13 cellular contexts compared by ENCODE assay signal in genomic region chr2:42971947-42972736, GRCh38.
DNase-seq lines count a peak whose midpoint lies in the region; ATAC-seq and TF ChIP-seq lines count a peak whose summit lies in the region.
"Had no signal": no experiment of that assay in that cellular context is flagged by ENCODE, and none has a peak within 500 bp of the region (broad histone marks: within the 10 kb centered on the region; RNA-seq: fewer than 3 reads in every experiment).

No MANE protein-coding gene starts in this region.

- peaks cover 78% of the 10 kb centered on the region for H3K4me1 Mint-ChIP-seq in dendritic cell treated with granulocyte-macrophage colony-stimulating factor and Interleukin-4, amounts not matched to agents 40 ng/mL and 50 ng/mL, for 4 days (ENCODE audit: low read depth)
- H3K4me1 Mint-ChIP-seq in natural killer cell treated with Interleukin-12 subunit alpha and Interleukin-12 subunit beta and Interleukin-15 and Interleukin-18, amount 100 ng/mL, for 72 hours (ENCODE audit: low read depth in 2 of 2): peaks cover 6 to 13% of the 10 kb centered on the region in 2 donors

- no peaks in the 10 kb centered on the region for H3K36me3 Mint-ChIP-seq in dendritic cell treated with granulocyte-macrophage colony-stimulating factor and Interleukin-4, amounts not matched to agents 40 ng/mL and 50 ng/mL, for 4 days (ENCODE audit: low read depth)
- H3K36me3 Mint-ChIP-seq in natural killer cell treated with Interleukin-12 subunit alpha and Interleukin-12 subunit beta and Interleukin-15 and Interleukin-18, amount 100 ng/mL, for 72 hours: no peaks in the 10 kb centered on the region
- H3K36me3 Mint-ChIP-seq: naive thymus-derived CD4-positive, alpha-beta T cell had no signal

- peaks cover 4% of the 10 kb centered on the region for H3K27me3 Mint-ChIP-seq in dendritic cell treated with granulocyte-macrophage colony-stimulating factor and Interleukin-4, amounts not matched to agents 40 ng/mL and 50 ng/mL, for 4 days
- peaks cover 0 to 2% of the 10 kb centered on the region in 2 donors for H3K27me3 Mint-ChIP-seq in natural killer cell treated with Interleukin-12 subunit alpha and Interleukin-12 subunit beta and Interleukin-15 and Interleukin-18, amount 100 ng/mL, for 72 hours

- no peaks in the 10 kb centered on the region for H3K36me3 ChIP-seq in DND-41 (ENCODE audit: insufficient read depth, low read length)
- H3K36me3 ChIP-seq: adrenal gland, thoracic aorta had no signal

- ATAC-seq in DND-41 (ENCODE audit: insufficient read depth, low read depth): no peak
- peak in 1 of 2 donors; percentile 61 for ATAC-seq in natural killer cell treated with Interleukin-12 subunit alpha and Interleukin-12 subunit beta and Interleukin-15 and Interleukin-18, amount 100 ng/mL, for 72 hours
- ATAC-seq in HG03520 (IDR thresholded peaks at IDR 0.05; ENCODE audit: unreplicated experiment): no peak
- no peak for ATAC-seq in HG03108 (IDR thresholded peaks at IDR 0.05; ENCODE audit: unreplicated experiment)
- ATAC-seq in GM21717 (IDR thresholded peaks at IDR 0.05; ENCODE audit: unreplicated experiment): no peak
- ATAC-seq: left cardiac atrium; naive thymus-derived CD4-positive, alpha-beta T cell had no signal

- peaks cover 3% of the 10 kb centered on the region; the same call in 1 of the 2 replicates for H3K79me2 ChIP-seq in DND-41 (ENCODE audit: insufficient read depth, low read length)

- TF ChIP-seq CTCF in DND-41 (IDR thresholded peaks at IDR 0.05; ENCODE audit: borderline replicate concordance, extremely low read depth, low read length, poor library complexity, severe bottlenecking): no peak

- H2AFZ ChIP-seq in DND-41 (ENCODE audit: low read depth, low read length): no peak overlapping the region; the same call in 1 of the 2 replicates
- H2AFZ ChIP-seq: PC-9 had no signal

- no peak for DNase-seq in DND-41
- peak; percentile 16 for DNase-seq in HCEC 1CT
- DNase-seq in natural killer cell treated with Interleukin-12 subunit alpha and Interleukin-12 subunit beta and Interleukin-15 and Interleukin-18, amount 100 ng/mL, for 72 hours (ENCODE audit: low spot score): no peak
- DNase-seq: adrenal gland; left cardiac atrium; naive thymus-derived CD4-positive, alpha-beta T cell; PC-9 had no signal

- no peaks in the 10 kb centered on the region for H3K27me3 ChIP-seq in DND-41 (ENCODE audit: insufficient read depth, low read length, poor library complexity)
- H3K27me3 ChIP-seq: adrenal gland, dorsolateral prefrontal cortex had no signal

- peak overlapping the region; percentile 33 for H3K27ac Mint-ChIP-seq in dendritic cell treated with granulocyte-macrophage colony-stimulating factor and Interleukin-4, amounts not matched to agents 40 ng/mL and 50 ng/mL, for 4 days
- H3K27ac Mint-ChIP-seq in natural killer cell treated with Interleukin-12 subunit alpha and Interleukin-12 subunit beta and Interleukin-15 and Interleukin-18, amount 100 ng/mL, for 72 hours: peak overlapping the region in 1 of 2 donors; percentile 38

- no peaks in the 10 kb centered on the region for H4K20me1 ChIP-seq in DND-41 (ENCODE audit: insufficient read depth, low read length)

- H3K9me3 ChIP-seq in DND-41 (ENCODE audit: insufficient read depth, low read length, severe bottlenecking): no peaks in the 10 kb centered on the region
- H3K9me3 ChIP-seq: adrenal gland, thoracic aorta had no signal

- H3K9ac ChIP-seq in DND-41 (ENCODE audit: low read depth, low read length): no peak overlapping the region

- no peak overlapping the region for H3K4me2 ChIP-seq in DND-41 (ENCODE audit: insufficient read depth, low read length)
- H3K4me2 ChIP-seq: PC-9 had no signal

- H3K27ac ChIP-seq in DND-41 (ENCODE audit: low read length): peak overlapping the region; percentile 23; the same call in 1 of the 2 replicates
- H3K27ac ChIP-seq: dorsolateral prefrontal cortex, PC-9, thoracic aorta had no signal

- no peak overlapping the region for H3K4me3 Mint-ChIP-seq in dendritic cell treated with granulocyte-macrophage colony-stimulating factor and Interleukin-4, amounts not matched to agents 40 ng/mL and 50 ng/mL, for 4 days
- peak overlapping the region; percentile 42 for H3K4me3 Mint-ChIP-seq in natural killer cell treated with Interleukin-12 subunit alpha and Interleukin-12 subunit beta and Interleukin-15 and Interleukin-18, amount 100 ng/mL, for 72 hours
- H3K4me3 Mint-ChIP-seq: naive thymus-derived CD4-positive, alpha-beta T cell had no signal

- no peak overlapping the region for H3K4me3 ChIP-seq in DND-41 (ENCODE audit: low read depth in 1 of 2, low read length in 2 of 2)
- H3K4me3 ChIP-seq: adrenal gland, dorsolateral prefrontal cortex, PC-9, thoracic aorta had no signal

- H3K9me3 Mint-ChIP-seq in dendritic cell treated with granulocyte-macrophage colony-stimulating factor and Interleukin-4, amounts not matched to agents 40 ng/mL and 50 ng/mL, for 4 days: no peaks in the 10 kb centered on the region
- H3K9me3 Mint-ChIP-seq in natural killer cell treated with Interleukin-12 subunit alpha and Interleukin-12 subunit beta and Interleukin-15 and Interleukin-18, amount 100 ng/mL, for 72 hours: no peaks in the 10 kb centered on the region
- H3K9me3 Mint-ChIP-seq: naive thymus-derived CD4-positive, alpha-beta T cell had no signal

- H3K4me1 ChIP-seq in DND-41 (ENCODE audit: insufficient read depth, low read length): peaks cover 48% of the 10 kb centered on the region

- intact Hi-C loops in dendritic cell treated with granulocyte-macrophage colony-stimulating factor and Interleukin-4, amounts not matched to agents 40 ng/mL and 50 ng/mL, for 4 days (cut with micrococcal nuclease): no loop called here
